Comparison of ENCODE assay signal across 28 cellular contexts in genomic region chr2:495745-496275, GRCh38.
"Had no signal": no experiment of that assay in that cellular context is flagged by ENCODE, and none has a peak within 500 bp of the region (broad histone marks: within the 10 kb centered on the region; RNA-seq: fewer than 3 reads in every experiment).

No MANE protein-coding gene starts in this region.

- H3K9me3 ChIP-seq: pancreas, psoas muscle, right lobe of liver, sigmoid colon, stomach, thoracic aorta, thyroid gland, upper lobe of left lung, vagina had no signal

- H3K4me3 Mint-ChIP-seq: naive thymus-derived CD8-positive, alpha-beta T cell; natural killer cell treated with Interleukin-12 subunit alpha and Interleukin-12 subunit beta and Interleukin-15 and Interleukin-18, amount 100 ng/mL, for 72 hours; nephron progenitor cell; neural crest cell; stimulated activated effector memory CD8-positive, alpha-beta T cell treated with anti-CD3 and anti-CD28 coated beads, Interleukin-12 subunit alpha, Interleukin-12 subunit beta, amount 100 ng/mL, for 72 hours; stimulated activated naive B cell treated with anti-CD40 and anti-IgM and Interleukin-4, amounts not matched to agents 10 μg/mL and 1 μg/mL and 100 μg/mL, for 72 hours; stimulated activated naive CD8-positive, alpha-beta T cell treated with anti-CD3 and anti-CD28 coated beads, Interleukin-15, Interleukin-2, amounts not matched to agents 100 ng/mL and 50 ng/mL, for 24 hours had no signal

- H3K36me3 ChIP-seq: pancreas, right lobe of liver, sigmoid colon, stomach, thoracic aorta, thyroid gland, tibial nerve, upper lobe of left lung, vagina had no signal

- H3K27ac Mint-ChIP-seq: naive thymus-derived CD8-positive, alpha-beta T cell; natural killer cell treated with Interleukin-12 subunit alpha and Interleukin-12 subunit beta and Interleukin-15 and Interleukin-18, amount 100 ng/mL, for 72 hours; nephron progenitor cell; progenitor cell of endocrine pancreas; stimulated activated effector memory CD8-positive, alpha-beta T cell treated with anti-CD3 and anti-CD28 coated beads, Interleukin-12 subunit alpha, Interleukin-12 subunit beta, amount 100 ng/mL, for 72 hours; stimulated activated naive B cell treated with anti-CD40 and anti-IgM and Interleukin-4, amounts not matched to agents 10 μg/mL and 1 μg/mL and 100 μg/mL, for 72 hours; stimulated activated naive CD8-positive, alpha-beta T cell treated with anti-CD3 and anti-CD28 coated beads, Interleukin-15, Interleukin-2, amounts not matched to agents 100 ng/mL and 50 ng/mL, for 24 hours had no signal

- H3K4me3 ChIP-seq: pancreas, psoas muscle, right lobe of liver, sigmoid colon, stomach, thoracic aorta, thyroid gland, tibial nerve, upper lobe of left lung, vagina had no signal

- H3K27me3 ChIP-seq: pancreas, right lobe of liver, sigmoid colon, thyroid gland, tibial nerve, upper lobe of left lung, vagina had no signal

- DNase-seq: naive thymus-derived CD8-positive, alpha-beta T cell; nephron progenitor cell; occipital lobe; pancreas; psoas muscle; right lobe of liver; sigmoid colon; small intestine; stimulated activated CD4-positive, alpha-beta T cell treated with anti-CD3 and anti-CD28 coated beads, Interleukin-15, amount 100 ng/mL, for 24 hours; stimulated activated CD4-positive, alpha-beta T cell treated with anti-CD3 and anti-CD28 coated beads, Interleukin-2, amount 100 ng/mL, for 24 hours; stimulated activated CD4-positive, alpha-beta T cell treated with anti-CD3 and anti-CD28 coated beads, Interleukin-2, amount 100 ng/mL, for 48 hours; stimulated activated CD4-positive, alpha-beta T cell treated with anti-CD3 and anti-CD28 coated beads, Interleukin-4, amount 100 ng/mL, for 24 hours; stimulated activated naive B cell treated with anti-CD40 and anti-IgM and Interleukin-4, amounts not matched to agents 10 μg/mL and 1 μg/mL and 100 μg/mL, for 72 hours; stimulated activated naive CD4-positive, alpha-beta T cell treated with Interleukin-2 at 50 U/mL for 16 hours; stomach; thyroid gland; trophoblast cell had no signal

- H3K4me1 ChIP-seq: pancreas, psoas muscle, right lobe of liver, sigmoid colon, stomach, thyroid gland, tibial nerve, upper lobe of left lung, vagina had no signal

- FAIRE-seq: pancreas, small intestine, urothelium cell line had no signal

- H3K27ac ChIP-seq: pancreas, psoas muscle, right lobe of liver, sigmoid colon, stomach, thoracic aorta, thyroid gland, tibial nerve, upper lobe of left lung, vagina had no signal

- H3K9me3 Mint-ChIP-seq: naive thymus-derived CD8-positive, alpha-beta T cell; natural killer cell treated with Interleukin-12 subunit alpha and Interleukin-12 subunit beta and Interleukin-15 and Interleukin-18, amount 100 ng/mL, for 72 hours; nephron progenitor cell; neural crest cell; stimulated activated effector memory CD8-positive, alpha-beta T cell treated with anti-CD3 and anti-CD28 coated beads, Interleukin-12 subunit alpha, Interleukin-12 subunit beta, amount 100 ng/mL, for 72 hours; stimulated activated naive B cell treated with anti-CD40 and anti-IgM and Interleukin-4, amounts not matched to agents 10 μg/mL and 1 μg/mL and 100 μg/mL, for 72 hours; stimulated activated naive CD8-positive, alpha-beta T cell treated with anti-CD3 and anti-CD28 coated beads, Interleukin-15, Interleukin-2, amounts not matched to agents 100 ng/mL and 50 ng/mL, for 24 hours had no signal

- H3K36me3 Mint-ChIP-seq: naive thymus-derived CD8-positive, alpha-beta T cell; natural killer cell treated with Interleukin-12 subunit alpha and Interleukin-12 subunit beta and Interleukin-15 and Interleukin-18, amount 100 ng/mL, for 72 hours; stimulated activated effector memory CD8-positive, alpha-beta T cell treated with anti-CD3 and anti-CD28 coated beads, Interleukin-12 subunit alpha, Interleukin-12 subunit beta, amount 100 ng/mL, for 72 hours; stimulated activated naive B cell treated with anti-CD40 and anti-IgM and Interleukin-4, amounts not matched to agents 10 μg/mL and 1 μg/mL and 100 μg/mL, for 72 hours had no signal

- ATAC-seq: naive thymus-derived CD8-positive, alpha-beta T cell; natural killer cell treated with Interleukin-12 subunit alpha and Interleukin-12 subunit beta and Interleukin-15 and Interleukin-18, amount 100 ng/mL, for 72 hours; pancreas; psoas muscle; right cardiac atrium; stimulated activated effector memory CD8-positive, alpha-beta T cell treated with anti-CD3 and anti-CD28 coated beads, Interleukin-12 subunit alpha, Interleukin-12 subunit beta, amount 100 ng/mL, for 72 hours; stimulated activated naive B cell treated with anti-CD40 and anti-IgM and Interleukin-4, amounts not matched to agents 10 μg/mL and 1 μg/mL and 100 μg/mL, for 72 hours had no signal
